In the genomic region with DNA sequence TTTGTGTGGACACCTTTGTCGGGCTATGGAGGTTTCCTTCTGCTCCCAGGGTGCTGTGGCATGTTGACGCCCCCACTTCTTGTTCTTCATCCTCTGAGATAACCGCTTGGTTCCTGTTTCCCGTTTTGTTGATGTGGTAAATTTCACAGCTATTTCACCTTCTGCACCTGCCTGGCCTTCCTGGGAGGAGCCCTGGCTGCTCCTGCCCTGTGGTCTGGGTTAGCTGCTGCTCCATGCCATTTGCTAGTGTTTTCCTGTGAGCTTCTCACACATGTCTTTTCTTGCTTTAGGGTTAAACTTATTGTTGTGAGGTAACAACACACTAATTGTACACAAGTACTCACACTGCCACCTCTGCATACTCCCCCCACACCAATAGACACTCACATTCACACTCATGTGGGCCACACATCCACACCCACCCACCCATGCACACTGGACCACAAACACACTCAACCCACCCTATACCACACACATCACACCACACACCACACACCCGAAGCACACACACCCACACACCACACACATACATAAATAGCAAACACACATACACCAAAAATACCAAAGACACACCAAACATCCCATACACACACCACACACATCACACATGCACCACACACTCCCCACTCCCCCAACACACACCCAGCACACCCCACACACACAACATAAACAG, we compare ENCODE assay signal across 13 cellular contexts. TPM values are rescaled to one million over a fixed set of nuclear protein-coding genes. Genes with fewer than 3 reads are reported as not detected.
DNase-seq lines count a peak whose midpoint lies in the region; ATAC-seq, FAIRE-seq and TF ChIP-seq lines count a peak whose summit lies in the region.
"Had no signal": no experiment of that assay in that cellular context is flagged by ENCODE, and none has a peak within 500 bp of the region (broad histone marks: within the 10 kb centered on the region; RNA-seq: fewer than 3 reads in every experiment).

No MANE protein-coding gene starts in this region.

- in situ Hi-C loops in HepG2 (cut with HindIII; ENCODE audit: extremely low pct_ligation_motif_present, low pct_unique_long_range_greater_than_20kb), result loop anchor here (5.0 kb wide), 1 partner anchor 60 kb away; a partner anchor contains a TSS

- no peak overlapping the region for H2AFZ ChIP-seq in HepG2 (ENCODE audit: low read length)

- DNase-seq in CD8-positive, alpha-beta T cell, result peak in 3 of 7 experiments; percentile 13 to 43 (median 40)
- DNase-seq in SIG-M5 treated with dmso at 0.1 percent for 504 hours (lab: John Stamatoyannopoulos, UW; ENCODE audit: unreplicated experiment), result peak; percentile 69
- no peak for DNase-seq in HepG2 (ENCODE audit: low spot score)
- DNase-seq in NCI-H345 treated with DMSO at 0.1 percent for 48 hours (lab: John Stamatoyannopoulos, UW; ENCODE audit: unreplicated experiment), result no peak
- no peak for DNase-seq in OCI-M2 (lab: John Stamatoyannopoulos, UW; ENCODE audit: unreplicated experiment)
- DNase-seq: kidney; stimulated activated CD4-positive, alpha-beta T cell treated with anti-CD3 and anti-CD28 coated beads, Interleukin-2, amount 100 ng/mL, for 24 hours had no signal

- 49% methylated on average over 5 of the region's 5 CpGs for WGBS in HepG2 (ENCODE audit: low lambda C conversion rate)

- no peaks in the 10 kb centered on the region for H3K27me3 Mint-ChIP-seq in CD8-positive, alpha-beta T cell (ENCODE audit: low read depth)

- ATAC-seq in CD8-positive, alpha-beta T cell, result peak; percentile 25
- ATAC-seq in GM21526 (IDR thresholded peaks at IDR 0.05; ENCODE audit: low FRiP score, unreplicated experiment), result peak; percentile 40
- ATAC-seq in HepG2, result no peak
- no peak for ATAC-seq in HG03095 (IDR thresholded peaks at IDR 0.05; ENCODE audit: unreplicated experiment)
- no peak for ATAC-seq in HG02852 (IDR thresholded peaks at IDR 0.05; ENCODE audit: unreplicated experiment)

- peak overlapping the region; percentile 64 for H3K27ac ChIP-seq in CD8-positive, alpha-beta T cell (ENCODE audit: low read depth, low read length)
- H3K27ac ChIP-seq in HepG2 (ENCODE audit: extremely low read length, insufficient read depth, low read length), result no peak overlapping the region

- peaks cover 80% of the 10 kb centered on the region for H3K4me1 ChIP-seq in CD8-positive, alpha-beta T cell (ENCODE audit: insufficient read depth, low read length)
- peaks cover 86% of the 10 kb centered on the region for H3K4me1 ChIP-seq in HepG2 (ENCODE audit: insufficient read depth, low read length)

- H3K27me3 ChIP-seq in CD8-positive, alpha-beta T cell (ENCODE audit: insufficient read depth, low read length), result no peaks in the 10 kb centered on the region
- no peaks in the 10 kb centered on the region for H3K27me3 ChIP-seq in HepG2 (ENCODE audit: control insufficient read depth in 1 of 2, insufficient read depth in 2 of 2, low read length in 2 of 2)

- H3K9me3 ChIP-seq in CD8-positive, alpha-beta T cell (ENCODE audit: low read length), result no peaks in the 10 kb centered on the region
- no peaks in the 10 kb centered on the region for H3K9me3 ChIP-seq in HepG2 (ENCODE audit: low read length)

- intact Hi-C loops in CD8-positive, alpha-beta T cell (cut with DNase I, micrococcal nuclease), result loop anchor here in 1 of 2 experiments (5.0 kb wide), 1 partner anchor 65 kb away; no protein-coding TSS in a partner anchor
- intact Hi-C loops in HepG2 (cut with micrococcal nuclease; ENCODE audit: unreplicated experiment), result loop anchor here (5.0 kb wide), 1 partner anchor 60 kb away; a partner anchor contains a TSS

- TF ChIP-seq CTCF in CD8-positive, alpha-beta T cell (IDR thresholded peaks at IDR 0.05), result no peak
- TF ChIP-seq CTCF in HepG2 (CRISPR knock-in tag; IDR thresholded peaks at IDR 0.05), result no peak

- TF ChIP-seq EP300 in HepG2 (IDR thresholded peaks at IDR 0.05; ENCODE audit: low read depth in 2 of 2, low read length in 2 of 2) (no peak), HepG2 (CRISPR knock-in tag; IDR thresholded peaks at IDR 0.05; ENCODE audit: borderline replicate concordance) (no peak)

- POLR2A ChIA-PET in CD8-positive, alpha-beta T cell (lab: Charles Lee), result interaction anchor here (0.6 kb wide), 1 partner anchor 474 kb away, joined by 3 read pairs; no protein-coding TSS in a partner anchor
- POLR2A ChIA-PET in HepG2 (lab: Yijun Ruan, JAX), result no interaction called here

- no peak for TF ChIP-seq RAD21 in HepG2 (CRISPR knock-in tag; IDR thresholded peaks at IDR 0.05)

- H3K9ac ChIP-seq in HepG2 (ENCODE audit: insufficient read depth, low read depth, low read length), result no peak overlapping the region

- H3K9me3 Mint-ChIP-seq in CD8-positive, alpha-beta T cell, result no peaks in the 10 kb centered on the region
- H3K9me3 Mint-ChIP-seq: T-helper 1 cell treated with Interleukin-12 subunit alpha and Interleukin-12 subunit beta and Interleukin-4 antibody, amounts not matched to agents 30 μg/mL and 1 μg/mL, for 36 hours had no signal

- no peaks in the 10 kb centered on the region for H3K36me3 Mint-ChIP-seq in CD8-positive, alpha-beta T cell

- peaks cover 9% of the 10 kb centered on the region for H3K4me1 Mint-ChIP-seq in CD8-positive, alpha-beta T cell (ENCODE audit: low read depth)

- H3K36me3 ChIP-seq in CD8-positive, alpha-beta T cell (ENCODE audit: insufficient read depth, low read length), result no peaks in the 10 kb centered on the region
- no peaks in the 10 kb centered on the region for H3K36me3 ChIP-seq in HepG2 (replicated peaks in 1 of 2; ENCODE audit: control insufficient read depth in 1 of 2, insufficient read depth in 2 of 2, low read length in 2 of 2)

- TF ChIP-seq POLR2A in HepG2 (IDR thresholded peaks at IDR 0.05; ENCODE audit: insufficient read depth in 1 of 2, low read depth in 2 of 2, low read length in 2 of 2), result no peak

- H4K20me1 ChIP-seq in HepG2 (ENCODE audit: insufficient read depth, low read length), result no peaks in the 10 kb centered on the region

- peak overlapping the region; percentile 86; the same call in 1 of the 2 replicates for H3K4me2 ChIP-seq in HepG2 (ENCODE audit: low read depth, low read length)

- H3K4me3 ChIP-seq in CD8-positive, alpha-beta T cell (ENCODE audit: low read depth, low read length), result peak overlapping the region; percentile 63
- H3K4me3 ChIP-seq in HepG2 (replicated peaks in 1 of 3; ENCODE audit: insufficient read depth in 1 of 3, low read depth in 2 of 3, low read length in 3 of 3), result peak overlapping the region in 1 of 3 experiments; percentile 18; a peak in 1 of 6 replicates

- no peak overlapping the region for H3K27ac Mint-ChIP-seq in CD8-positive, alpha-beta T cell
- H3K27ac Mint-ChIP-seq: T-helper 1 cell treated with Interleukin-12 subunit alpha and Interleukin-12 subunit beta and Interleukin-4 antibody, amounts not matched to agents 30 μg/mL and 1 μg/mL, for 36 hours had no signal

- H3K79me2 ChIP-seq in HepG2 (ENCODE audit: insufficient read depth, low read length), result no peaks in the 10 kb centered on the region

- CTCF ChIA-PET in CD8-positive, alpha-beta T cell (lab: Charles Lee), result interaction anchor here (0.9 to 1.5 kb wide), 3 partner anchors 15 to 63 kb away, joined by 3 to 6 read pairs (median 3); no protein-coding TSS in a partner anchor
- CTCF ChIA-PET in HepG2 (lab: Yijun Ruan, JAX; ENCODE audit: low intra/inter-chr PET ratio, low total read pairs), result no interaction called here

- H3K4me3 Mint-ChIP-seq in CD8-positive, alpha-beta T cell, result no peak overlapping the region
- H3K4me3 Mint-ChIP-seq: T-helper 1 cell treated with Interleukin-12 subunit alpha and Interleukin-12 subunit beta and Interleukin-4 antibody, amounts not matched to agents 30 μg/mL and 1 μg/mL, for 36 hours had no signal

- no peak for FAIRE-seq in HepG2 (lab: Jason Lieb, UNC)
- FAIRE-seq: kidney had no signal

- BruUV-seq in HepG2 (replicated peaks; lab: Mats Ljungman, UMichigan), result no TSS peak

TF ChIP-seq in HepG2, 621 proteins besides CTCF, POLR2A, EP300 and RAD21:
- no peak for TF ChIP-seq TMF1 (CRISPR knock-in tag; IDR thresholded peaks at IDR 0.05; ENCODE audit: low read depth)
- TF ChIP-seq BRCA1 (CRISPR knock-in tag; IDR thresholded peaks at IDR 0.05), result no peak
- TF ChIP-seq ZNF30 (CRISPR knock-in tag; IDR thresholded peaks at IDR 0.05), result no peak
- no peak for TF ChIP-seq KDM4B (CRISPR knock-in tag; IDR thresholded peaks at IDR 0.05)

RNA-seq across cellular contexts. Expression of a gene that starts 46.6 kb away (rescaled TPM):
- total RNA-seq in CD8-positive, alpha-beta T cell, result not detected
- not detected in 2 replicates for total RNA-seq in HepG2 (2016; rRNA removed; fragmentation: Illumina TruSeq; extraction: Trizol)
- total RNA-seq in HepG2 (2016; cell fraction: cytosol; rRNA removed; fragmentation: Illumina TruSeq; extraction: Trizol; ENCODE audit: low read depth), result not detected in 2 replicates
- total RNA-seq in HepG2 (2016; cell fraction: insoluble cytoplasmic fraction; rRNA removed; fragmentation: Illumina TruSeq; extraction: Trizol), result not detected in 2 replicates
- total RNA-seq in HepG2 (2016; cell fraction: membrane; rRNA removed; fragmentation: Illumina TruSeq; extraction: Trizol), result not detected in 2 replicates
- not detected in 2 replicates for total RNA-seq in HepG2 (2016; cell fraction: nucleus; rRNA removed; fragmentation: Illumina TruSeq; extraction: Trizol)
- 0.84 and 1.3 TPM in 2 replicates for polyA plus RNA-seq in HepG2 (2011; rRNA removed)
- not detected in 2 replicates for polyA plus RNA-seq in HepG2 (2011; cell fraction: cytosol; rRNA removed)
- not detected in 2 replicates for polyA plus RNA-seq in HepG2 (2011; cell fraction: nucleus; rRNA removed)
- 4.1 and 8.1 TPM in 2 replicates for polyA plus RNA-seq in HepG2 (2012)
- polyA plus RNA-seq in HepG2 (2016; cell fraction: cytosol; fragmentation: Illumina TruSeq; extraction: Trizol; ENCODE audit: low read depth), result not detected in 2 replicates
- polyA plus RNA-seq in HepG2 (2016; cell fraction: insoluble cytoplasmic fraction; fragmentation: Illumina TruSeq; extraction: Trizol; ENCODE audit: low read depth), result not detected in 2 replicates
- not detected in 2 replicates for polyA plus RNA-seq in HepG2 (2016; cell fraction: membrane; fragmentation: Illumina TruSeq; extraction: Trizol; ENCODE audit: low read depth)
- not detected in 2 replicates for polyA plus RNA-seq in HepG2 (2016; cell fraction: nucleus; fragmentation: Illumina TruSeq; extraction: Trizol; ENCODE audit: insufficient read depth, low read depth)
- polyA minus RNA-seq in HepG2 (2011; rRNA and poly(A)+ RNA removed; ENCODE audit: low replicate concordance), result not detected in 2 replicates
- not detected in 2 replicates for polyA minus RNA-seq in HepG2 (2011; cell fraction: cytosol; rRNA and poly(A)+ RNA removed)
- not detected in 2 replicates for polyA minus RNA-seq in HepG2 (2011; cell fraction: nucleus; rRNA and poly(A)+ RNA removed)
- total RNA-seq: kidney, M059J, subcutaneous adipose tissue had no signal

Comparison
In these comparisons a context has a peak if more than half of its experiments do, and no peak if none do; other contexts are left out.
1. ATAC-seq: peak in CD8-positive, alpha-beta T cell (single experiment) and GM21526 (single experiment); none in HepG2 (single experiment), HG03095 (single experiment) and HG02852 (single experiment).